16 cellular contexts compared by ENCODE assay signal in genomic region chr7:6462094-6462493, GRCh38. TPM values are rescaled to one million over a fixed set of nuclear protein-coding genes. Genes with fewer than 3 reads are reported as not detected.
DNase-seq lines count a peak whose midpoint lies in the region; ATAC-seq and TF ChIP-seq lines count a peak whose summit lies in the region.
"Had no signal": no experiment of that assay in that cellular context is flagged by ENCODE, and none has a peak within 500 bp of the region (broad histone marks: within the 10 kb centered on the region; RNA-seq: fewer than 3 reads in every experiment).

No MANE protein-coding gene starts in this region.

- DNase-seq in GM04503 (ENCODE audit: low read depth): peak; percentile 33
- peak; percentile 24 for DNase-seq in astrocyte of the hippocampus (ENCODE audit: low read depth, low spot score)
- DNase-seq in osteoblast (ENCODE audit: insufficient read length, low spot score, missing footprints): no peak
- DNase-seq in NCI-H1105 (lab: John Stamatoyannopoulos, UW): no peak
- DNase-seq in MG63: no peak
- DNase-seq: COR-L47, NCI-H187, NCI-H2107, NCI-H510A, NCI-H774, PC-9, SIG-M5 had no signal

- H3K4me3 ChIP-seq in ACC112 (ENCODE audit: low read depth, low read length): no peak overlapping the region
- H3K4me3 ChIP-seq in osteoblast (ENCODE audit: insufficient read depth, low read length): no peak overlapping the region
- H3K4me3 ChIP-seq in MG63: no peak overlapping the region
- H3K4me3 ChIP-seq: HAP-1, PC-9 had no signal

- H3K4me2 ChIP-seq in osteoblast (ENCODE audit: insufficient read depth, low read length): peak overlapping the region; percentile 24
- H3K4me2 ChIP-seq: PC-9 had no signal

- H2AFZ ChIP-seq in ACC112 (ENCODE audit: low read length, unreplicated experiment) (no peak overlapping the region), osteoblast (ENCODE audit: low read length) (no peak overlapping the region)
- H2AFZ ChIP-seq: PC-9 had no signal

- H3K36me3 ChIP-seq in ACC112 (ENCODE audit: insufficient read depth, low read length): peaks cover 43% of the 10 kb centered on the region
- H3K36me3 ChIP-seq in osteoblast (ENCODE audit: insufficient read depth, low read length): peaks cover 60% of the 10 kb centered on the region
- peaks cover 53% of the 10 kb centered on the region for H3K36me3 ChIP-seq in MG63

- H3K9me3 ChIP-seq in osteoblast (ENCODE audit: low read depth, low read length): no peaks in the 10 kb centered on the region
- no peaks in the 10 kb centered on the region for H3K9me3 ChIP-seq in MG63

- H3K79me2 ChIP-seq in ACC112 (ENCODE audit: control insufficient read depth, insufficient read depth, low read length, unreplicated experiment) (peaks cover 8% of the 10 kb centered on the region), osteoblast (ENCODE audit: insufficient read depth, low read length) (peaks cover 18% of the 10 kb centered on the region)

- H3K27ac ChIP-seq in ACC112 (ENCODE audit: low read depth, low read length) (peak overlapping the region; percentile 28), osteoblast (ENCODE audit: low read depth, low read length) (peak overlapping the region; percentile 49)
- H3K27ac ChIP-seq: PC-9, RWPE1 had no signal

- H3K27me3 ChIP-seq in ACC112 (ENCODE audit: insufficient read depth, low read length): no peaks in the 10 kb centered on the region
- H3K27me3 ChIP-seq in osteoblast (ENCODE audit: insufficient read depth, low read length): no peaks in the 10 kb centered on the region
- H3K27me3 ChIP-seq in MG63: no peaks in the 10 kb centered on the region

- ATAC-seq in HG03108 (IDR thresholded peaks at IDR 0.05; ENCODE audit: unreplicated experiment): no peak

- H3K4me1 ChIP-seq in ACC112 (ENCODE audit: control insufficient read depth, insufficient read depth, low read length, unreplicated experiment) (peaks cover 13% of the 10 kb centered on the region), osteoblast (ENCODE audit: insufficient read depth, low read length) (peaks cover 11% of the 10 kb centered on the region)
- H3K4me1 ChIP-seq: HAP-1 had no signal

- H4K20me1 ChIP-seq in osteoblast (ENCODE audit: insufficient read depth, low read length): peaks cover 37% of the 10 kb centered on the region

- no peak for TF ChIP-seq CTCF in osteoblast (IDR thresholded peaks at IDR 0.05; ENCODE audit: extremely low read depth, low read depth, low read length)

RNA-seq across cellular contexts. Expression of gene DAGLB, which starts 14.3 kb away (rescaled TPM):
- total RNA-seq in osteoblast: 17.1 and 17.4 TPM in 2 replicates
- 15.6 and 59.1 TPM in 2 replicates for total RNA-seq in MG63 (2014; rRNA removed; shearing (Covaris generic); ENCODE audit: low replicate concordance)

RNA-seq across cellular contexts. Expression of gene KDELR2, which starts 21.9 kb away (rescaled TPM):
- total RNA-seq in osteoblast: 218 and 245 TPM in 2 replicates
- 200 and 249 TPM in 2 replicates for total RNA-seq in MG63 (2014; rRNA removed; shearing (Covaris generic); ENCODE audit: low replicate concordance)

Comparison
In these comparisons a context has a peak if more than half of its experiments do, and no peak if none do; other contexts are left out.
1. DNase-seq: peak in GM04503 (single experiment) and astrocyte of the hippocampus (single experiment); none in osteoblast (single experiment), NCI-H1105 (single experiment) and MG63 (single experiment).